Comparison of ENCODE assay signal across 8 cellular contexts in genomic region chr1:72284398-72285073, GRCh38. TPM values are rescaled to one million over a fixed set of nuclear protein-coding genes. Genes with fewer than 3 reads are reported as not detected.
DNase-seq lines count a peak whose midpoint lies in the region; ATAC-seq and TF ChIP-seq lines count a peak whose summit lies in the region.

No MANE protein-coding gene starts in this region.

- peaks cover 10% of the 10 kb centered on the region for H3K4me1 ChIP-seq in body of pancreas
- peaks cover 7% of the 10 kb centered on the region; the same call in 1 of the 2 replicates for H3K4me1 ChIP-seq in iPS-20b (ENCODE audit: insufficient read depth, low read length)
- H3K4me1 ChIP-seq in gastrocnemius medialis, result peaks cover 6 to 7% of the 10 kb centered on the region in 2 donors

- H3K27ac Mint-ChIP-seq in Calu3 (ENCODE audit: unreplicated experiment), result no peak overlapping the region

- in situ Hi-C loops in gastrocnemius medialis (cut with MboI; ENCODE audit: low sequenced_read_pairs in 4 of 4), result no loop called here

- DNase-seq in Calu3 (peak; percentile 51), NCI-H82 (lab: John Stamatoyannopoulos, UW) (peak; percentile 72), body of pancreas (peak; percentile 16 to 45 (median 28)), gastrocnemius medialis (no peak), COLO829 (ENCODE audit: low spot score) (no peak)

- intact Hi-C loops in Calu3 (cut with micrococcal nuclease; ENCODE audit: unreplicated experiment) (loop anchor here (5.0 to 10.0 kb wide), 4 partner anchors 83 to 338 kb away; no protein-coding TSS in a partner anchor), body of pancreas (cut with DNase I) (no loop called here), gastrocnemius medialis (cut with DNase I; ENCODE audit: low total_unique reads) (no loop called here)

- BruUV-seq in Calu3 (replicated peaks; lab: Mats Ljungman, UMichigan), result TSS peak; percentile 54

- peak overlapping the region; percentile 87; the same call in 1 of the 2 replicates for H3K9ac ChIP-seq in iPS-20b (ENCODE audit: low read depth, low read length)

- CTCF ChIA-PET in Calu3 (lab: Charles Lee), result interaction anchor here (1.0 to 1.4 kb wide), 2 partner anchors 86 to 273 kb away, joined by 3 to 4 read pairs; no protein-coding TSS in a partner anchor

- H3K27me3 ChIP-seq in body of pancreas, result no peaks in the 10 kb centered on the region
- H3K27me3 ChIP-seq in iPS-20b (ENCODE audit: insufficient read depth, low read length), result peaks cover 46% of the 10 kb centered on the region
- H3K27me3 ChIP-seq in gastrocnemius medialis, result no peaks in the 10 kb centered on the region

- ATAC-seq in GM19395 (IDR thresholded peaks at IDR 0.05; ENCODE audit: unreplicated experiment), result peak; percentile 85
- ATAC-seq in HG03354 (IDR thresholded peaks at IDR 0.05; ENCODE audit: poor library complexity, severe bottlenecking, unreplicated experiment), result peak; percentile 71
- peak; percentile 14 for ATAC-seq in body of pancreas
- ATAC-seq in gastrocnemius medialis, result no peak

- H3K9me3 ChIP-seq in body of pancreas (no peaks in the 10 kb centered on the region), iPS-20b (ENCODE audit: insufficient read depth, low read depth, low read length) (no peaks in the 10 kb centered on the region), gastrocnemius medialis (no peaks in the 10 kb centered on the region)

- TF ChIP-seq POLR2A in body of pancreas (IDR thresholded peaks at IDR 0.05) (peak in 1 of 3 donors; percentile 4), gastrocnemius medialis (IDR thresholded peaks at IDR 0.05) (no peak)

- H3K27ac ChIP-seq in body of pancreas, result peak overlapping the region; percentile 53 to 78 (median 73)
- H3K27ac ChIP-seq in iPS-20b (ENCODE audit: low read length), result peak overlapping the region; percentile 76
- H3K27ac ChIP-seq in gastrocnemius medialis, result peak overlapping the region; percentile 59 to 85 (median 69)

- no peaks in the 10 kb centered on the region for H3K36me3 Mint-ChIP-seq in Calu3 (ENCODE audit: insufficient read depth, unreplicated experiment)

- H3K4me3 ChIP-seq in body of pancreas (peak overlapping the region in 1 of 2 donors; percentile 47), iPS-20b (ENCODE audit: low read length) (peak overlapping the region; percentile 82), gastrocnemius medialis (peak overlapping the region; percentile 63 to 75 (median 70))

- peaks cover 23% of the 10 kb centered on the region for H3K4me1 Mint-ChIP-seq in Calu3 (ENCODE audit: low read depth, unreplicated experiment)

- no peaks in the 10 kb centered on the region for H3K9me3 Mint-ChIP-seq in Calu3 (ENCODE audit: low read depth, unreplicated experiment)

- no peaks in the 10 kb centered on the region for H3K27me3 Mint-ChIP-seq in Calu3 (ENCODE audit: unreplicated experiment)

- no peaks in the 10 kb centered on the region for H3K36me3 ChIP-seq in body of pancreas (replicated peaks in 1 of 2; ENCODE audit: insufficient read depth in 1 of 2, low read depth in 2 of 2)
- no peaks in the 10 kb centered on the region for H3K36me3 ChIP-seq in iPS-20b (ENCODE audit: insufficient read depth, low read depth, low read length)
- no peaks in the 10 kb centered on the region for H3K36me3 ChIP-seq in gastrocnemius medialis

- no peak for TF ChIP-seq CTCF in Calu3 (IDR thresholded peaks at IDR 0.05; ENCODE audit: unreplicated experiment)
- no peak for TF ChIP-seq CTCF in body of pancreas (IDR thresholded peaks at IDR 0.05)
- no peak for TF ChIP-seq CTCF in gastrocnemius medialis (IDR thresholded peaks at IDR 0.05 in 4 of 5, conservative IDR thresholded peaks at IDR 0.05 in 1 of 5)

- no peak overlapping the region for H3K4me3 Mint-ChIP-seq in Calu3 (ENCODE audit: low read depth, unreplicated experiment)

- 0 to 1% methylated on average over 20 to 24 of the region's 24 CpGs for WGBS in body of pancreas, 2 donors

RNA-seq across cellular contexts. Expression of gene NEGR1, which starts 2.2 kb away (rescaled TPM):
- total RNA-seq in Calu3 (2022), result 15.1 and 19.2 TPM in 2 replicates
- total RNA-seq in body of pancreas, result 1 to 10 TPM; 6.3 to 9.6 TPM
- total RNA-seq in gastrocnemius medialis, result 1 to 10 TPM; 4.6 to 5.7 (median 5.0) TPM

Comparison
In these comparisons a context has a peak if more than half of its experiments do, and no peak if none do; other contexts are left out.
1. DNase-seq: peak in Calu3 (single experiment), NCI-H82 (single experiment) and body of pancreas (4 of 4); none in gastrocnemius medialis (0 of 2) and COLO829 (single experiment).
2. ATAC-seq: peak in GM19395 (single experiment), HG03354 (single experiment) and body of pancreas (single experiment); none in gastrocnemius medialis (0 of 2).
3. Peak in every context shown above with its lines, with median percentiles within 50 percentile points of each other: H3K27ac ChIP-seq.